Comparison of ENCODE assay signal across 1 cellular context in genomic region chr17:29615492-29616299, GRCh38.
TF ChIP-seq lines count a peak whose summit lies in the region.

No MANE protein-coding gene starts in this region.

TF ChIP-seq in HepG2, 621 proteins besides CTCF, POLR2A, EP300 and RAD21 (continued from another document):
- TF ChIP-seq AFF4 (CRISPR knock-in tag; IDR thresholded peaks at IDR 0.05): no peak
- no peak for TF ChIP-seq CCDC6 (CRISPR knock-in tag; IDR thresholded peaks at IDR 0.05)
- TF ChIP-seq KDM1A (CRISPR knock-in tag; IDR thresholded peaks at IDR 0.05): no peak
- no peak for TF ChIP-seq ZC3H13 (CRISPR knock-in tag; IDR thresholded peaks at IDR 0.05)
- no peak for TF ChIP-seq ZNF737 (CRISPR knock-in tag; IDR thresholded peaks at IDR 0.05; ENCODE audit: borderline replicate concordance)
- TF ChIP-seq TARDBP (CRISPR knock-in tag; IDR thresholded peaks at IDR 0.05): no peak
- no peak for TF ChIP-seq ZNF713 (CRISPR knock-in tag; IDR thresholded peaks at IDR 0.05)
- no peak for TF ChIP-seq SRF (IDR thresholded peaks at IDR 0.05; ENCODE audit: low read depth, low read length)
- no peak for TF ChIP-seq NCOA2 (CRISPR knock-in tag; IDR thresholded peaks at IDR 0.05)
- TF ChIP-seq SNAPC2 (CRISPR knock-in tag; IDR thresholded peaks at IDR 0.05): no peak
- no peak for TF ChIP-seq NFATC3 (CRISPR knock-in tag; IDR thresholded peaks at IDR 0.05)
- TF ChIP-seq SNAPC5 (CRISPR knock-in tag; IDR thresholded peaks at IDR 0.05; ENCODE audit: borderline replicate concordance): no peak
